14 cellular contexts compared by ENCODE assay signal in the genomic region with DNA sequence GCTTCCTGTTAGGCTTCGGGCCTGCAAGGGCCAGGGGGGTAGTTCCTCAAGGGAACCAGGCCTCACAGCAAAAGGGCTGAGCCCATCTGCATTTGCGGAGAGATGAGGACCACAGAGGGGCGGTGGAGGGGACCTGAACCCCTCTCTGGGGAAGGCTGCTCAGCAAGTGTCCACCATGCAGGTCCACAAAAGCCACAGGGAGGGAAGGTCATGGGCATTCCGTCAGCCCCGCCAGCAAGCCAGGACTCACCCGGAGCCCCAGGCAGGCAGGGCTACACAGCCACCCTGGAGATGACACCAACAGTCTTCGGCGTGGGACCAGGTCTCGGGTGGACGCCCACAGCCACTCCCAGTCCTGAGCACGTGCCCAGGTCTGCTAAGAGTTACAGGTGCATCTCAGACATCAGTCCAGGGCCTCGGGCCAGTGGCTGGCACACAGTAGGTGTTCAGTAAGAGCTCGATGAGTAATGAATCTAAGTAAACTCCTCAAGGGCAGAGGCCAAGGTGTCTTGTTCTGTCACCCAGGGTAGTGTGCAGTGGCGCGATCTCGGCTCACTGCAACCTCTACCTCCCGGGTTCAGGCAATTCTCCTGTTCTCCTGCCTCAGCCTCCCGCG.
"Had no signal": no experiment of that assay in that cellular context is flagged by ENCODE, and none has a peak within 500 bp of the region (broad histone marks: within the 10 kb centered on the region; RNA-seq: fewer than 3 reads in every experiment).

No MANE protein-coding gene starts in this region.

- H3K27ac ChIP-seq: colonic mucosa, parathyroid adenoma, tibial artery had no signal

- H3K27ac Mint-ChIP-seq: activated T-helper 2 cell treated with anti-CD3 and anti-CD28 coated beads, Interferon-gamma antibody, Interleukin-2, Interleukin-4, amounts not matched to agents 10 μg/mL and 5 μg/mL and 100 μg/mL, durations not matched to agents 14 hours and 24 hours and 36 hours; stimulated activated effector memory CD8-positive, alpha-beta T cell treated with anti-CD3 and anti-CD28 coated beads, Interleukin-12 subunit alpha, Interleukin-12 subunit beta, amount 100 ng/mL, for 72 hours; T-cell had no signal

- H3K4me1 ChIP-seq: colonic mucosa had no signal

- DNase-seq: activated CD4-positive, alpha-beta T cell treated with anti-CD3 and anti-CD28 coated beads, Interleukin-2, amount 50 U/mL, for 4 hours; activated CD4-positive, CD25-positive, alpha-beta regulatory T cell treated with anti-CD3 and anti-CD28 coated beads, Interleukin-2, amount 50 U/mL, for 72 hours; activated naive CD4-positive, alpha-beta T cell treated with anti-CD3 and anti-CD28 coated beads, Interleukin-2, amount 50 U/mL, for 16 hours; activated T-cell treated with anti-CD3 and anti-CD28 coated beads for 4 hours; colonic mucosa; foreskin fibroblast; mammary epithelial cell; naive B cell; T-cell; T-helper 9 cell; tibial artery had no signal

- H3K4me3 Mint-ChIP-seq: naive B cell; stimulated activated effector memory CD8-positive, alpha-beta T cell treated with anti-CD3 and anti-CD28 coated beads, Interleukin-12 subunit alpha, Interleukin-12 subunit beta, amount 100 ng/mL, for 72 hours; T-cell had no signal

- H3K4me3 ChIP-seq: colonic mucosa, tibial artery had no signal

- H3K36me3 Mint-ChIP-seq: naive B cell; stimulated activated effector memory CD8-positive, alpha-beta T cell treated with anti-CD3 and anti-CD28 coated beads, Interleukin-12 subunit alpha, Interleukin-12 subunit beta, amount 100 ng/mL, for 72 hours; T-cell had no signal

- H3K9me3 ChIP-seq: colonic mucosa, tibial artery had no signal

- H3K9ac ChIP-seq: parathyroid adenoma had no signal

- ATAC-seq: stimulated activated effector memory CD8-positive, alpha-beta T cell treated with anti-CD3 and anti-CD28 coated beads, Interleukin-12 subunit alpha, Interleukin-12 subunit beta, amount 100 ng/mL, for 72 hours; T-cell had no signal

- H3K27me3 Mint-ChIP-seq: T-cell had no signal

- H3K9me3 Mint-ChIP-seq: stimulated activated effector memory CD8-positive, alpha-beta T cell treated with anti-CD3 and anti-CD28 coated beads, Interleukin-12 subunit alpha, Interleukin-12 subunit beta, amount 100 ng/mL, for 72 hours had no signal

- H3K27me3 ChIP-seq: colonic mucosa, tibial artery had no signal

- H3K36me3 ChIP-seq: colonic mucosa, tibial artery had no signal
